ENCODE assay signal across 9 cellular contexts in genomic region chr16:71426069-71426879, GRCh38. TPM values are rescaled to one million over a fixed set of nuclear protein-coding genes. Genes with fewer than 3 reads are reported as not detected.
DNase-seq lines count a peak whose midpoint lies in the region; ATAC-seq and TF ChIP-seq lines count a peak whose summit lies in the region.
"Had no signal": no experiment of that assay in that cellular context is flagged by ENCODE, and none has a peak within 500 bp of the region (broad histone marks: within the 10 kb centered on the region; RNA-seq: fewer than 3 reads in every experiment).

No MANE protein-coding gene starts in this region.

- H3K9me3 ChIP-seq in iPS-18c (ENCODE audit: control insufficient read depth, insufficient read depth, low read length) = no peaks in the 10 kb centered on the region
- H3K9me3 ChIP-seq: neutrophil had no signal

- H3K27me3 ChIP-seq in BJ (ENCODE audit: control insufficient read depth, insufficient read depth, low read length) = peaks cover 9% of the 10 kb centered on the region; the same call in 1 of the 2 replicates

- H3K36me3 Mint-ChIP-seq in activated T-cell treated with anti-CD3 and anti-CD28 coated beads, Interleukin-2, amount 50 U/mL, for 4 hours (ENCODE audit: insufficient read depth) = no peaks in the 10 kb centered on the region

- no peak for TF ChIP-seq CTCF in BJ (IDR thresholded peaks at IDR 0.05; ENCODE audit: insufficient read depth, low read depth, low read length)

- intact Hi-C loops in sciatic nerve (cut with DNase I) = no loop called here

- no peak for DNase-seq in BJ (ENCODE audit: low read depth)
- peak; percentile 24 for DNase-seq in KBM-7
- DNase-seq in activated T-cell treated with anti-CD3 and anti-CD28 coated beads, Interleukin-2, amount 50 U/mL, for 4 hours = no peak
- peak; percentile 28 for DNase-seq in stimulated activated CD4-positive, alpha-beta T cell treated with anti-CD3 and anti-CD28 coated beads, Interleukin-4, amount 100 ng/mL, for 24 hours
- DNase-seq in sciatic nerve (ENCODE audit: low spot score) = no peak

- POLR2A ChIA-PET in BJ (lab: Charles Lee) = no interaction called here

- ATAC-seq in GM18909 (IDR thresholded peaks at IDR 0.05; ENCODE audit: poor library complexity, unreplicated experiment) (peak; percentile 60), GM18505 (IDR thresholded peaks at IDR 0.05; ENCODE audit: unreplicated experiment) (no peak), sciatic nerve (no peak)
- ATAC-seq in activated T-cell treated with anti-CD3 and anti-CD28 coated beads, Interleukin-2, amount 50 U/mL, for 4 hours = peak; percentile 84 to 88

- in situ Hi-C loops in KBM-7 (cut with MboI; ENCODE audit: low pct_unique_long_range_greater_than_20kb, low sequenced_read_pairs) = no loop called here

- CTCF ChIA-PET in BJ (lab: Yijun Ruan, JAX) = interaction anchor here (1.7 to 6.2 kb wide), 2 partner anchors 14 to 73 kb away, joined by 8 to 41 read pairs; no protein-coding TSS in a partner anchor

- peaks cover 52% of the 10 kb centered on the region for H3K27me3 Mint-ChIP-seq in activated T-cell treated with anti-CD3 and anti-CD28 coated beads, Interleukin-2, amount 50 U/mL, for 4 hours (ENCODE audit: low read depth)

- no peak for TF ChIP-seq POLR2A in GM18505 (IDR thresholded peaks at IDR 0.05; ENCODE audit: borderline replicate concordance, extremely low read depth, insufficient read depth, insufficient read length)

- H3K4me3 Mint-ChIP-seq in activated T-cell treated with anti-CD3 and anti-CD28 coated beads, Interleukin-2, amount 50 U/mL, for 4 hours = no peak overlapping the region

- no peaks in the 10 kb centered on the region for H3K36me3 ChIP-seq in BJ (ENCODE audit: control insufficient read depth, insufficient read depth, low read length)
- H3K36me3 ChIP-seq: neutrophil had no signal

- H3K4me1 Mint-ChIP-seq in activated T-cell treated with anti-CD3 and anti-CD28 coated beads, Interleukin-2, amount 50 U/mL, for 4 hours (ENCODE audit: low read depth) = no peaks in the 10 kb centered on the region

- peak overlapping the region; percentile 8; the same call in 1 of the 2 replicates for H3K4me3 ChIP-seq in BJ (ENCODE audit: low read depth, low read length)
- peak overlapping the region; percentile 74 for H3K4me3 ChIP-seq in iPS-18c (ENCODE audit: insufficient read depth, low read depth, low read length)

- H3K9me3 Mint-ChIP-seq in activated T-cell treated with anti-CD3 and anti-CD28 coated beads, Interleukin-2, amount 50 U/mL, for 4 hours = no peaks in the 10 kb centered on the region

RNA-seq across cellular contexts. Expression of gene TLE7, which starts 15.6 kb away (rescaled TPM):
- polyA plus RNA-seq in BJ (2011; rRNA removed) = not detected in 2 replicates
- polyA minus RNA-seq in BJ (2011; rRNA and poly(A)+ RNA removed) = not detected in 2 replicates
- total RNA-seq in activated T-cell treated with anti-CD3 and anti-CD28 coated beads, Interleukin-2, amount 50 U/mL, for 4 hours = not detected
- not detected for total RNA-seq in sciatic nerve

RNA-seq across cellular contexts. Expression of gene ZNF23, which starts 35.8 kb away (rescaled TPM):
- polyA plus RNA-seq in BJ (2011; rRNA removed) = 10.8 and 11.8 TPM in 2 replicates
- 8.7 and 12.5 TPM in 2 replicates for polyA minus RNA-seq in BJ (2011; rRNA and poly(A)+ RNA removed)
- 1 to 10 TPM; 5.8 to 8.6 (median 8.4) TPM for total RNA-seq in activated T-cell treated with anti-CD3 and anti-CD28 coated beads, Interleukin-2, amount 50 U/mL, for 4 hours
- total RNA-seq in sciatic nerve = 11.0 TPM

Comparison
In these comparisons a context has a peak if more than half of its experiments do, and no peak if none do; other contexts are left out.
1. DNase-seq: peak in KBM-7 (single experiment) and stimulated activated CD4-positive, alpha-beta T cell treated with anti-CD3 and anti-CD28 coated beads, Interleukin-4, amount 100 ng/mL, for 24 hours (single experiment); none in BJ (single experiment), activated T-cell treated with anti-CD3 and anti-CD28 coated beads, Interleukin-2, amount 50 U/mL, for 4 hours (single experiment) and sciatic nerve (single experiment).
2. ATAC-seq: peak in GM18909 (single experiment) and activated T-cell treated with anti-CD3 and anti-CD28 coated beads, Interleukin-2, amount 50 U/mL, for 4 hours (2 of 2); none in GM18505 (single experiment) and sciatic nerve (single experiment).